12 cellular contexts compared by ENCODE assay signal in the genomic region with DNA sequence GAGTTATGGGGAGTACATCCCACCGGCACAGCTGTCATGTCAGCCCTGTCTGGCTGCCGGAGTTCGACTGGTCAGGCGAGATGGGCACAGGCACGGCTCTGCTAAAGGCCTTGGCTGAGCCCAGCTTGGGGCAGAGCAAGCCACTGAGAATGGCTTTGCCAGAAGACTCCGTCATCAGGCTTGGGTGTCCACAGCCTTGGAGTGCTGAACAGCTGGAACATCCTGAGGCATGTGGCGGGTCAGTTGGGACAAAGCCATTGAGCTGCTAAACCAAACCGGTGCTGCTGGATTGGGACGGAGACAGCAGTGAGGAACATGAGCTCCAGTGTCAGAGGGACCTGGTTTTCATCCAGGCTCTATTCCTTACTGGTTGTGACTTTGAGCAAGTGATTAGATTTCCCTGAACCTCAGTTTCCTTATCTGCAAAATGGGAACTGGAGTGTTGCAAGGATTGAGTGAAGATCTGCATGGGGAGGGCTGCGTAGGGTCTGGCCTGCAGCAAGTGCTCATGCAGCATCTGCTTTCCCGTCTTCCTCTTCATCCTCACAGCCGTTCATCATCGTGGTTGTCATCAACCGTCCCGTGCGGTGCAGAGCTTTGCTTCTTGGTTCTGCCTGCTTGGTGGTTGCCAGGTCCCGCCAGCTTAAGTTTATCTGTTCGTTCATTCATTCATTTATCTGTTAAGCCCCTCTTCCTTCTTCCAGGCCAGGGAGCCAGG.
DNase-seq lines count a peak whose midpoint lies in the region; ATAC-seq and TF ChIP-seq lines count a peak whose summit lies in the region.
"Had no signal": no experiment of that assay in that cellular context is flagged by ENCODE, and none has a peak within 500 bp of the region (broad histone marks: within the 10 kb centered on the region; RNA-seq: fewer than 3 reads in every experiment).

No MANE protein-coding gene starts in this region.

- H3K4me3 ChIP-seq in liver (ENCODE audit: low read depth in 1 of 3, low read length in 3 of 3) (no peak overlapping the region), stomach (no peak overlapping the region)

- H3K4me1 Mint-ChIP-seq in endothelial cell (ENCODE audit: unreplicated experiment) = peaks cover 51% of the 10 kb centered on the region

- TF ChIP-seq RAD21 in Ishikawa (IDR thresholded peaks at IDR 0.05; ENCODE audit: low read depth) = no peak
- no peak for TF ChIP-seq RAD21 in liver (IDR thresholded peaks at IDR 0.05)

- peak overlapping the region; percentile 22 for H3K4me3 Mint-ChIP-seq in endothelial cell (ENCODE audit: unreplicated experiment)
- H3K4me3 Mint-ChIP-seq: activated CD8-positive, alpha-beta T cell treated with anti-CD3 and anti-CD28 coated beads for 36 hours; activated naive CD8-positive, alpha-beta T cell treated with anti-CD3 and anti-CD28 coated beads, Interleukin-2, amount 50 U/mL, for 24 hours; naive thymus-derived CD8-positive, alpha-beta T cell had no signal

- no peak for TF ChIP-seq POLR2A in stomach (IDR thresholded peaks at IDR 0.05)

- TF ChIP-seq CTCF in endothelial cell (IDR thresholded peaks at IDR 0.05; ENCODE audit: unreplicated experiment) (no peak), liver (IDR thresholded peaks at IDR 0.05; ENCODE audit: low read depth, low read length, missing input control) (no peak), stomach (IDR thresholded peaks at IDR 0.05) (no peak)

- peak overlapping the region; percentile 59 for H3K27ac Mint-ChIP-seq in endothelial cell (ENCODE audit: unreplicated experiment)

- no peak for DNase-seq in endothelial cell (ENCODE audit: low spot score)
- DNase-seq in stomach = no peak
- no peak for DNase-seq in stimulated activated naive CD4-positive, alpha-beta T cell treated with Interleukin-2 at 50 U/mL for 16 hours (lab: John Stamatoyannopoulos, UW)
- DNase-seq in stimulated activated CD4-positive, alpha-beta T cell treated with anti-CD3 and anti-CD28 coated beads, Interleukin-4, amount 100 ng/mL, for 1 hour = no peak
- DNase-seq: NCI-H2029 treated with DMSO at 0.1 percent for 48 hours had no signal

- no peak overlapping the region for H3K9ac ChIP-seq in liver (ENCODE audit: low read depth in 1 of 2, low read length in 2 of 2)

- no peak for TF ChIP-seq EP300 in Ishikawa (IDR thresholded peaks at IDR 0.05; ENCODE audit: borderline replicate concordance)
- TF ChIP-seq EP300 in stomach (IDR thresholded peaks at IDR 0.05) = no peak

- H3K9me3 ChIP-seq in liver (ENCODE audit: control insufficient read depth in 4 of 4, low read length in 3 of 4) (no peaks in the 10 kb centered on the region), stomach (no peaks in the 10 kb centered on the region)

- H3K36me3 Mint-ChIP-seq in endothelial cell (ENCODE audit: low read depth, unreplicated experiment) = peaks cover 56% of the 10 kb centered on the region

- H3K27me3 Mint-ChIP-seq in endothelial cell (ENCODE audit: unreplicated experiment) = peaks cover 28% of the 10 kb centered on the region
- H3K27me3 Mint-ChIP-seq: activated CD8-positive, alpha-beta T cell treated with anti-CD3 and anti-CD28 coated beads for 36 hours; activated naive CD8-positive, alpha-beta T cell treated with anti-CD3 and anti-CD28 coated beads, Interleukin-2, amount 50 U/mL, for 24 hours; naive thymus-derived CD8-positive, alpha-beta T cell had no signal

- H3K27me3 ChIP-seq in liver (ENCODE audit: control insufficient read depth in 4 of 4, insufficient read depth in 4 of 4, low read length in 3 of 4) (no peaks in the 10 kb centered on the region), stomach (no peaks in the 10 kb centered on the region)

- no peak for ATAC-seq in HG03520 (IDR thresholded peaks at IDR 0.05; ENCODE audit: unreplicated experiment)
- ATAC-seq in GM19455 (IDR thresholded peaks at IDR 0.05; ENCODE audit: unreplicated experiment) = no peak

- H3K36me3 ChIP-seq in liver (ENCODE audit: control insufficient read depth in 4 of 4, insufficient read depth in 3 of 4, low read depth in 1 of 4, low read length in 3 of 4) (no peaks in the 10 kb centered on the region), stomach (peaks cover 0 to 4% (median 2%) of the 10 kb centered on the region in 4 donors)

- peaks cover 0 to 12% (median 5%) of the 10 kb centered on the region in 4 donors for H3K4me1 ChIP-seq in liver (ENCODE audit: control insufficient read depth in 4 of 4, insufficient read depth in 4 of 4, low read length in 3 of 4)
- peaks cover 20 to 34% (median 26%) of the 10 kb centered on the region in 4 donors for H3K4me1 ChIP-seq in stomach

- H3K27ac ChIP-seq in liver (ENCODE audit: low read depth in 1 of 2, low read length in 2 of 2) = peak overlapping the region; percentile 19 to 49
- peak overlapping the region in 4 of 5 donors; percentile 46 to 73 (median 54) for H3K27ac ChIP-seq in stomach

- 80% methylated on average over 18 of the region's 18 CpGs for WGBS in liver
- 60 to 77% (median 71%) methylated on average over 17 to 18 of the region's 18 CpGs for WGBS in stomach, 5 donors

- intact Hi-C loops in stomach (cut with DNase I; ENCODE audit: low total_unique reads) = no loop called here

- no peaks in the 10 kb centered on the region for H3K9me3 Mint-ChIP-seq in endothelial cell (ENCODE audit: unreplicated experiment)
- H3K9me3 Mint-ChIP-seq: activated CD8-positive, alpha-beta T cell treated with anti-CD3 and anti-CD28 coated beads for 36 hours; activated naive CD8-positive, alpha-beta T cell treated with anti-CD3 and anti-CD28 coated beads, Interleukin-2, amount 50 U/mL, for 24 hours; naive thymus-derived CD8-positive, alpha-beta T cell had no signal

TF ChIP-seq in Ishikawa, 13 proteins besides CTCF, POLR2A, EP300 and RAD21:
- TF ChIP-seq EGR1 (IDR thresholded peaks at IDR 0.05) = no peak
- TF ChIP-seq, protein P1, sequence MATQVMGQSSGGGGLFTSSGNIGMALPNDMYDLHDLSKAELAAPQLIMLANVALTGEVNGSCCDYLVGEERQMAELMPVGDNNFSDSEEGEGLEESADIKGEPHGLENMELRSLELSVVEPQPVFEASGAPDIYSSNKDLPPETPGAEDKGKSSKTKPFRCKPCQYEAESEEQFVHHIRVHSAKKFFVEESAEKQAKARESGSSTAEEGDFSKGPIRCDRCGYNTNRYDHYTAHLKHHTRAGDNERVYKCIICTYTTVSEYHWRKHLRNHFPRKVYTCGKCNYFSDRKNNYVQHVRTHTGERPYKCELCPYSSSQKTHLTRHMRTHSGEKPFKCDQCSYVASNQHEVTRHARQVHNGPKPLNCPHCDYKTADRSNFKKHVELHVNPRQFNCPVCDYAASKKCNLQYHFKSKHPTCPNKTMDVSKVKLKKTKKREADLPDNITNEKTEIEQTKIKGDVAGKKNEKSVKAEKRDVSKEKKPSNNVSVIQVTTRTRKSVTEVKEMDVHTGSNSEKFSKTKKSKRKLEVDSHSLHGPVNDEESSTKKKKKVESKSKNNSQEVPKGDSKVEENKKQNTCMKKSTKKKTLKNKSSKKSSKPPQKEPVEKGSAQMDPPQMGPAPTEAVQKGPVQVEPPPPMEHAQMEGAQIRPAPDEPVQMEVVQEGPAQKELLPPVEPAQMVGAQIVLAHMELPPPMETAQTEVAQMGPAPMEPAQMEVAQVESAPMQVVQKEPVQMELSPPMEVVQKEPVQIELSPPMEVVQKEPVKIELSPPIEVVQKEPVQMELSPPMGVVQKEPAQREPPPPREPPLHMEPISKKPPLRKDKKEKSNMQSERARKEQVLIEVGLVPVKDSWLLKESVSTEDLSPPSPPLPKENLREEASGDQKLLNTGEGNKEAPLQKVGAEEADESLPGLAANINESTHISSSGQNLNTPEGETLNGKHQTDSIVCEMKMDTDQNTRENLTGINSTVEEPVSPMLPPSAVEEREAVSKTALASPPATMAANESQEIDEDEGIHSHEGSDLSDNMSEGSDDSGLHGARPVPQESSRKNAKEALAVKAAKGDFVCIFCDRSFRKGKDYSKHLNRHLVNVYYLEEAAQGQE (IDR thresholded peaks at IDR 0.05; ENCODE audit: low read depth) = peak; percentile 29; the same call in 1 of the 2 replicates
TF ChIP-seq in Ishikawa: peak in this region for 1.

TF ChIP-seq in liver, 16 proteins besides CTCF, POLR2A, EP300 and RAD21:
- TF ChIP-seq RXRA (IDR thresholded peaks at IDR 0.05) (peak in 1 of 2 donors; percentile 13), FOXA1 (IDR thresholded peaks at IDR 0.05) (no peak), NR2F2 (IDR thresholded peaks at IDR 0.05) (peak; percentile 80)
- TF ChIP-seq, protein P1 (IDR thresholded peaks at IDR 0.05) = peak; percentile 97
